Comparison of ENCODE assay signal across 11 cellular contexts in genomic region chr13:113109151-113110047, GRCh38. TPM values are rescaled to one million over a fixed set of nuclear protein-coding genes. Genes with fewer than 3 reads are reported as not detected.
DNase-seq lines count a peak whose midpoint lies in the region; ATAC-seq and TF ChIP-seq lines count a peak whose summit lies in the region.
"Had no signal": no experiment of that assay in that cellular context is flagged by ENCODE, and none has a peak within 500 bp of the region (broad histone marks: within the 10 kb centered on the region; RNA-seq: fewer than 3 reads in every experiment).

No MANE protein-coding gene starts in this region.

- H3K9me3 ChIP-seq in effector memory CD4-positive, alpha-beta T cell (ENCODE audit: control insufficient read depth, low read length) = no peaks in the 10 kb centered on the region
- H3K9me3 ChIP-seq: adrenal gland had no signal

- peaks cover 4% of the 10 kb centered on the region for H3K4me1 Mint-ChIP-seq in activated naive CD4-positive, alpha-beta T cell treated with anti-CD3 and anti-CD28 coated beads for 36 hours (ENCODE audit: low read depth)
- H3K4me1 Mint-ChIP-seq in activated naive CD4-positive, alpha-beta T cell treated with anti-CD3 and anti-CD28 coated beads, Interleukin-2, amount 10 ng/mL, durations not matched to agents 7 days and 5 days = no peaks in the 10 kb centered on the region
- H3K4me1 Mint-ChIP-seq in naive thymus-derived CD8-positive, alpha-beta T cell = peaks cover 0 to 3% (median 2%) of the 10 kb centered on the region in 4 donors
- H3K4me1 Mint-ChIP-seq in type B pancreatic cell (ENCODE audit: unreplicated experiment) (no peaks in the 10 kb centered on the region), Calu3 (ENCODE audit: low read depth, unreplicated experiment) (no peaks in the 10 kb centered on the region)

- H3K4me1 ChIP-seq in effector memory CD4-positive, alpha-beta T cell (ENCODE audit: control insufficient read depth, insufficient read depth, low read length, poor library complexity, severe bottlenecking) = peaks cover 12% of the 10 kb centered on the region

- POLR2A ChIA-PET in naive thymus-derived CD8-positive, alpha-beta T cell (lab: Charles Lee) = interaction anchor here (1.4 kb wide), 1 partner anchor 37 kb away, joined by 4 read pairs; no protein-coding TSS in a partner anchor

- no TSS peak for BruUV-seq in Calu3 (replicated peaks; lab: Mats Ljungman, UMichigan)

- peak overlapping the region; percentile 38 for H3K4me3 Mint-ChIP-seq in activated naive CD4-positive, alpha-beta T cell treated with anti-CD3 and anti-CD28 coated beads for 36 hours
- H3K4me3 Mint-ChIP-seq in activated naive CD4-positive, alpha-beta T cell treated with anti-CD3 and anti-CD28 coated beads, Interleukin-2, amount 10 ng/mL, durations not matched to agents 7 days and 5 days = no peak overlapping the region
- H3K4me3 Mint-ChIP-seq in naive thymus-derived CD8-positive, alpha-beta T cell = peak overlapping the region; percentile 32 to 80 (median 61)
- H3K4me3 Mint-ChIP-seq in type B pancreatic cell (peak overlapping the region; percentile 70), Calu3 (ENCODE audit: low read depth, unreplicated experiment) (no peak overlapping the region)

- H3K36me3 ChIP-seq in effector memory CD4-positive, alpha-beta T cell (ENCODE audit: control insufficient read depth, insufficient read depth, low read length) = no peaks in the 10 kb centered on the region
- H3K36me3 ChIP-seq: adrenal gland had no signal

- intact Hi-C loops in activated naive CD4-positive, alpha-beta T cell treated with anti-CD3 and anti-CD28 coated beads for 36 hours (cut with micrococcal nuclease) = loop anchor here (5.0 kb wide), 1 partner anchor 43 kb away; no protein-coding TSS in a partner anchor
- intact Hi-C loops in Calu3 (cut with micrococcal nuclease; ENCODE audit: unreplicated experiment) = no loop called here

- ATAC-seq in naive thymus-derived CD8-positive, alpha-beta T cell = peak; percentile 13 to 17
- no peak for ATAC-seq in HG02970 (IDR thresholded peaks at IDR 0.05; ENCODE audit: low FRiP score, unreplicated experiment)
- ATAC-seq: PC-3 had no signal

- CTCF ChIA-PET in activated naive CD4-positive, alpha-beta T cell treated with anti-CD3 and anti-CD28 coated beads for 36 hours (lab: Charles Lee) = no interaction called here
- CTCF ChIA-PET in activated naive CD4-positive, alpha-beta T cell treated with anti-CD3 and anti-CD28 coated beads, Interleukin-2, amount 10 ng/mL, durations not matched to agents 7 days and 5 days (lab: Charles Lee) = interaction anchor here (1.1 kb wide), 1 partner anchor 167 kb away, joined by 3 read pairs; no protein-coding TSS in a partner anchor
- CTCF ChIA-PET in Calu3 (lab: Charles Lee) = no interaction called here

- no peaks in the 10 kb centered on the region for H3K9me3 Mint-ChIP-seq in activated naive CD4-positive, alpha-beta T cell treated with anti-CD3 and anti-CD28 coated beads for 36 hours
- no peaks in the 10 kb centered on the region for H3K9me3 Mint-ChIP-seq in activated naive CD4-positive, alpha-beta T cell treated with anti-CD3 and anti-CD28 coated beads, Interleukin-2, amount 10 ng/mL, durations not matched to agents 7 days and 5 days
- no peaks in the 10 kb centered on the region for H3K9me3 Mint-ChIP-seq in naive thymus-derived CD8-positive, alpha-beta T cell
- no peaks in the 10 kb centered on the region for H3K9me3 Mint-ChIP-seq in type B pancreatic cell
- H3K9me3 Mint-ChIP-seq in Calu3 (ENCODE audit: low read depth, unreplicated experiment) = no peaks in the 10 kb centered on the region

- peaks cover 3% of the 10 kb centered on the region for H3K27me3 Mint-ChIP-seq in activated naive CD4-positive, alpha-beta T cell treated with anti-CD3 and anti-CD28 coated beads for 36 hours (ENCODE audit: low read depth)
- peaks cover 38% of the 10 kb centered on the region for H3K27me3 Mint-ChIP-seq in activated naive CD4-positive, alpha-beta T cell treated with anti-CD3 and anti-CD28 coated beads, Interleukin-2, amount 10 ng/mL, durations not matched to agents 7 days and 5 days
- H3K27me3 Mint-ChIP-seq in naive thymus-derived CD8-positive, alpha-beta T cell = peaks cover 0 to 8% (median 0%) of the 10 kb centered on the region in 5 donors
- H3K27me3 Mint-ChIP-seq in type B pancreatic cell (peaks cover 11% of the 10 kb centered on the region), Calu3 (ENCODE audit: unreplicated experiment) (no peaks in the 10 kb centered on the region)

- peak overlapping the region; percentile 68 for H3K4me3 ChIP-seq in effector memory CD4-positive, alpha-beta T cell (ENCODE audit: insufficient read depth, low read depth, low read length, poor library complexity, severe bottlenecking)

- no peak overlapping the region for H3K27ac Mint-ChIP-seq in activated naive CD4-positive, alpha-beta T cell treated with anti-CD3 and anti-CD28 coated beads for 36 hours
- no peak overlapping the region for H3K27ac Mint-ChIP-seq in activated naive CD4-positive, alpha-beta T cell treated with anti-CD3 and anti-CD28 coated beads, Interleukin-2, amount 10 ng/mL, durations not matched to agents 7 days and 5 days
- H3K27ac Mint-ChIP-seq in naive thymus-derived CD8-positive, alpha-beta T cell = no peak overlapping the region
- H3K27ac Mint-ChIP-seq in type B pancreatic cell = no peak overlapping the region
- no peak overlapping the region for H3K27ac Mint-ChIP-seq in Calu3 (ENCODE audit: unreplicated experiment)

- H3K27me3 ChIP-seq in effector memory CD4-positive, alpha-beta T cell (replicated peaks; ENCODE audit: control insufficient read depth, insufficient read depth, low read length, poor library complexity, severe bottlenecking) = peaks cover 10% of the 10 kb centered on the region

- DNase-seq in activated naive CD4-positive, alpha-beta T cell treated with anti-CD3 and anti-CD28 coated beads for 36 hours = no peak
- no peak for DNase-seq in activated naive CD4-positive, alpha-beta T cell treated with anti-CD3 and anti-CD28 coated beads, Interleukin-2, amount 10 ng/mL, durations not matched to agents 7 days and 5 days
- DNase-seq in effector memory CD4-positive, alpha-beta T cell = no peak
- DNase-seq in naive thymus-derived CD8-positive, alpha-beta T cell = peak in 1 of 10 donors; percentile 58
- DNase-seq in type B pancreatic cell (ENCODE audit: extremely low spot score, unreplicated experiment) (no peak), NCI-H748 (lab: John Stamatoyannopoulos, UW; ENCODE audit: unreplicated experiment) (no peak), Calu3 (no peak)
- DNase-seq: adrenal gland, NCI-H187, PC-3 had no signal

- H3K27ac ChIP-seq in effector memory CD4-positive, alpha-beta T cell (ENCODE audit: insufficient read depth, low read length, poor library complexity, severe bottlenecking) = no peak overlapping the region
- H3K27ac ChIP-seq: adrenal gland had no signal

- no peaks in the 10 kb centered on the region for H3K36me3 Mint-ChIP-seq in activated naive CD4-positive, alpha-beta T cell treated with anti-CD3 and anti-CD28 coated beads for 36 hours (ENCODE audit: low read depth)
- peaks cover 3% of the 10 kb centered on the region for H3K36me3 Mint-ChIP-seq in activated naive CD4-positive, alpha-beta T cell treated with anti-CD3 and anti-CD28 coated beads, Interleukin-2, amount 10 ng/mL, durations not matched to agents 7 days and 5 days
- H3K36me3 Mint-ChIP-seq in naive thymus-derived CD8-positive, alpha-beta T cell = no peaks in the 10 kb centered on the region
- H3K36me3 Mint-ChIP-seq in type B pancreatic cell (no peaks in the 10 kb centered on the region), Calu3 (ENCODE audit: insufficient read depth, unreplicated experiment) (no peaks in the 10 kb centered on the region)

- TF ChIP-seq CTCF in type B pancreatic cell (conservative IDR thresholded peaks at IDR 0.05) (no peak), Calu3 (IDR thresholded peaks at IDR 0.05; ENCODE audit: unreplicated experiment) (no peak)

RNA-seq across cellular contexts. Expression of gene F7, which starts 3.8 kb away (rescaled TPM):
- under 1 TPM; 0.35 to 0.62 TPM for total RNA-seq in activated naive CD4-positive, alpha-beta T cell treated with anti-CD3 and anti-CD28 coated beads for 36 hours
- total RNA-seq in naive thymus-derived CD8-positive, alpha-beta T cell = under 1 TPM; 0.14 to 0.36 TPM
- under 1 TPM in 1 of 3 donors, not detected in 2; 0.16 TPM for polyA plus RNA-seq in naive thymus-derived CD8-positive, alpha-beta T cell
- total RNA-seq in type B pancreatic cell (ENCODE audit: low replicate concordance) = 3.0 and 5.3 TPM in 2 replicates
- total RNA-seq in Calu3 (2022) = not detected in 2 replicates
- total RNA-seq: PC-3 had no signal

RNA-seq across cellular contexts. Expression of gene F10, which starts 13.2 kb away (rescaled TPM):
- not detected for total RNA-seq in activated naive CD4-positive, alpha-beta T cell treated with anti-CD3 and anti-CD28 coated beads for 36 hours
- total RNA-seq in naive thymus-derived CD8-positive, alpha-beta T cell = not detected
- polyA plus RNA-seq in naive thymus-derived CD8-positive, alpha-beta T cell = not detected
- 34.4 and 53.6 TPM in 2 replicates for total RNA-seq in type B pancreatic cell (ENCODE audit: low replicate concordance)
- not detected in 2 replicates for total RNA-seq in Calu3 (2022)
- total RNA-seq: PC-3 had no signal

RNA-seq across cellular contexts. Expression of gene PROZ, which starts 49.0 kb away (rescaled TPM):
- not detected for total RNA-seq in activated naive CD4-positive, alpha-beta T cell treated with anti-CD3 and anti-CD28 coated beads for 36 hours
- total RNA-seq in naive thymus-derived CD8-positive, alpha-beta T cell = not detected
- not detected for polyA plus RNA-seq in naive thymus-derived CD8-positive, alpha-beta T cell
- total RNA-seq in type B pancreatic cell (ENCODE audit: low replicate concordance) (not detected in 2 replicates), Calu3 (2022) (not detected in 2 replicates)
- total RNA-seq: adrenal gland, PC-3 had no signal
- polyA plus RNA-seq: adrenal gland had no signal

Comparison
In these comparisons a context has a peak if more than half of its experiments do, and no peak if none do; other contexts are left out.
1. H3K4me3 Mint-ChIP-seq: peak in activated naive CD4-positive, alpha-beta T cell treated with anti-CD3 and anti-CD28 coated beads for 36 hours (single experiment), naive thymus-derived CD8-positive, alpha-beta T cell (10 of 10) and type B pancreatic cell (single experiment); none in activated naive CD4-positive, alpha-beta T cell treated with anti-CD3 and anti-CD28 coated beads, Interleukin-2, amount 10 ng/mL, durations not matched to agents 7 days and 5 days (single experiment) and Calu3 (single experiment).
2. RNA of gene F10, which starts 13.2 kb away (total RNA-seq): 34.4 to 53.6 TPM in type B pancreatic cell; not detected in activated naive CD4-positive, alpha-beta T cell treated with anti-CD3 and anti-CD28 coated beads for 36 hours, not detected in naive thymus-derived CD8-positive, alpha-beta T cell and not detected in Calu3; every median in the first group is over 10 times any median in the second.